Comparison of ENCODE assay signal across 17 cellular contexts in the genomic region with DNA sequence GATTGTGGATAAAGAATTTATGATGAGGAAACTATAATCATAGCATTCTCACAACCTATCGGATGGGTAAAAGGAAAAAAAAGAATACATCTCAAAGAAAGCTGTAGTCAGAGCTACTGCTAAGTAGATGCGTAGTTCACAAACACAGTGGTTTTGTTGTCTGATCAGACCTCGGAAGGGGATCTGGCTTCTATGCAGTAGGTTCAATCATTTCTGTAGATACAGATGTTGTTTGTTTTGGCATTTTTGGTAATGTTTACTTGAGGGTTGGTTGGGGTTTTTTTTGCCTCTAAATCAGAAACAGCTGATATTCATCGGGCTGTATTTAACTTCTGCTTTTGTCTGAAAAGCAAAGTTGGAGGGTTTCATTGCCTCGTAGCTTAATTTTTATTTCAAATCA. TPM values are rescaled to one million over a fixed set of nuclear protein-coding genes. Genes with fewer than 3 reads are reported as not detected.
A peak's percentile ranks its signal among the peaks of the same experiment; 100 is the strongest.
DNase-seq lines count a peak whose midpoint lies in the region; ATAC-seq, FAIRE-seq and TF ChIP-seq lines count a peak whose summit lies in the region.
"Had no signal": no experiment of that assay in that cellular context is flagged by ENCODE, and none has a peak within 500 bp of the region (broad histone marks: within the 10 kb centered on the region; RNA-seq: fewer than 3 reads in every experiment).

No MANE protein-coding gene starts in this region.

- no peaks in the 10 kb centered on the region for H3K36me3 Mint-ChIP-seq in CD4-positive, alpha-beta T cell (ENCODE audit: low read depth)
- H3K36me3 Mint-ChIP-seq: CD4-positive, CD25-positive, alpha-beta regulatory T cell had no signal

- H3K4me3 ChIP-seq in A549 (no peak overlapping the region), lower leg skin (ENCODE audit: low read depth, poor library complexity, severe bottlenecking) (no peak overlapping the region)
- H3K4me3 ChIP-seq: BLaER1, GM12878 had no signal

- intact Hi-C loops in CD4-positive, alpha-beta T cell (cut with DNase I, micrococcal nuclease): no loop called here
- intact Hi-C loops in lower leg skin (cut with DNase I; ENCODE audit: low total_unique reads): no loop called here

- H3K4me1 Mint-ChIP-seq in CD4-positive, alpha-beta T cell (ENCODE audit: low read depth): peaks cover 16% of the 10 kb centered on the region
- H3K4me1 Mint-ChIP-seq: CD4-positive, CD25-positive, alpha-beta regulatory T cell had no signal

- peak overlapping the region; percentile 75 for H3K27ac Mint-ChIP-seq in CD4-positive, alpha-beta T cell
- H3K27ac Mint-ChIP-seq: CD4-positive, CD25-positive, alpha-beta regulatory T cell; H9 had no signal

- CTCF ChIA-PET in A549 (lab: Yijun Ruan, JAX): interaction anchor here (1.2 to 2.4 kb wide), 2 partner anchors 9 to 256 kb away, joined by 4 to 7 read pairs; no protein-coding TSS in a partner anchor
- CTCF ChIA-PET in CD4-positive, alpha-beta T cell (lab: Charles Lee): no interaction called here

- TF ChIP-seq POLR2A in A549 (IDR thresholded peaks at IDR 0.05; ENCODE audit: low read length) (no peak), lower leg skin (IDR thresholded peaks at IDR 0.05) (no peak)

- no peak for TF ChIP-seq RAD21 in A549 (conservative IDR thresholded peaks at IDR 0.05 in 1 of 2, IDR thresholded peaks at IDR 0.05 in 1 of 2)

- FAIRE-seq in A549 (lab: Jason Lieb, UNC): no peak
- FAIRE-seq: GM12878, GM18507 had no signal

- no peaks in the 10 kb centered on the region for H3K27me3 ChIP-seq in CD4-positive, alpha-beta T cell (ENCODE audit: control insufficient read depth, insufficient read depth, low read length)
- H3K27me3 ChIP-seq: BLaER1 had no signal

- H3K4me3 Mint-ChIP-seq in CD4-positive, alpha-beta T cell: no peak overlapping the region
- H3K4me3 Mint-ChIP-seq: CD4-positive, CD25-positive, alpha-beta regulatory T cell; H9 had no signal

- peaks cover 6% of the 10 kb centered on the region for H3K9me3 Mint-ChIP-seq in CD4-positive, alpha-beta T cell

- DNase-seq in A549 (ENCODE audit: low read depth in 1 of 2, low spot score in 1 of 2): no peak
- no peak for DNase-seq in CD4-positive, alpha-beta T cell
- DNase-seq in dedifferentiated amniotic fluid mesenchymal stem cell (ENCODE audit: extremely low spot score): peak; percentile 22
- no peak for DNase-seq in left lobe of liver (ENCODE audit: low spot score)
- DNase-seq in iPS-NIHi11 (ENCODE audit: low spot score): no peak
- DNase-seq in lower leg skin (ENCODE audit: low spot score in 2 of 2): no peak
- no peak for DNase-seq in HPDE6-E6E7 (ENCODE audit: extremely low spot score)
- DNase-seq: AML-193; CD4-positive, CD25-positive, alpha-beta regulatory T cell; DMS79; GOT3; H9 had no signal

- H3K4me2 ChIP-seq in A549: peak overlapping the region; percentile 32; the same call in 2 of the 3 replicates
- H3K4me2 ChIP-seq: BLaER1 had no signal

- TF ChIP-seq CTCF in A549 (IDR thresholded peaks at IDR 0.05) (no peak), lower leg skin (IDR thresholded peaks at IDR 0.05) (no peak)
- TF ChIP-seq CTCF in CD4-positive, alpha-beta T cell (IDR thresholded peaks at IDR 0.05): no peak

- POLR2A ChIA-PET in A549 (lab: Yijun Ruan, JAX): no interaction called here
- POLR2A ChIA-PET in CD4-positive, alpha-beta T cell (lab: Charles Lee): interaction anchor here (1.3 to 1.4 kb wide), 2 partner anchors 9 to 14 kb away, joined by 3 to 4 read pairs; no protein-coding TSS in a partner anchor

- H3K27me3 Mint-ChIP-seq in CD4-positive, alpha-beta T cell: no peaks in the 10 kb centered on the region

- no peak for TF ChIP-seq EP300 in A549 (IDR thresholded peaks at IDR 0.05)

- peak overlapping the region in 1 of 2 experiments; percentile 24; a peak in 1 of 6 replicates for H3K27ac ChIP-seq in A549
- H3K27ac ChIP-seq in CD4-positive, alpha-beta T cell (ENCODE audit: low read depth, low read length): no peak overlapping the region
- H3K27ac ChIP-seq: BLaER1 had no signal

- no peaks in the 10 kb centered on the region for H3K9me3 ChIP-seq in A549
- peaks cover 4% of the 10 kb centered on the region for H3K9me3 ChIP-seq in CD4-positive, alpha-beta T cell (ENCODE audit: control insufficient read depth, low read length)

- WGBS in A549 (ENCODE audit: missing lambda C conversion rate): 81% methylated on average over 5 of the region's 5 CpGs
- WGBS in lower leg skin, 2 donors: 59 to 65% methylated on average over 5 of the region's 5 CpGs

- H3K4me1 ChIP-seq in A549: peaks cover 82% of the 10 kb centered on the region
- H3K4me1 ChIP-seq: BLaER1 had no signal

- ATAC-seq in A549 (no peak), left lobe of liver (peak; percentile 36), GM18519 (IDR thresholded peaks at IDR 0.05; ENCODE audit: low FRiP score, unreplicated experiment) (no peak)
- no peak for ATAC-seq in CD4-positive, alpha-beta T cell (ENCODE audit: poor library complexity)
- ATAC-seq: GM12878 had no signal

TF ChIP-seq in A549, 52 proteins besides CTCF, POLR2A, EP300 and RAD21 (continues in another document):
- TF ChIP-seq BCL3 (IDR thresholded peaks at IDR 0.05) (no peak), KDM5A (IDR thresholded peaks at IDR 0.05) (no peak), CEBPB (IDR thresholded peaks at IDR 0.05) (no peak), ZFP36 (IDR thresholded peaks at IDR 0.05; ENCODE audit: borderline replicate concordance, partially characterized antibody) (no peak), BHLHE40 (IDR thresholded peaks at IDR 0.05; ENCODE audit: low read depth, low read length) (no peak), HES2 (IDR thresholded peaks at IDR 0.05) (no peak), RNF2 (IDR thresholded peaks at IDR 0.05; ENCODE audit: borderline replicate concordance, low read depth) (no peak), USF2 (IDR thresholded peaks at IDR 0.05) (no peak), ZC3H11A (IDR thresholded peaks at IDR 0.05) (no peak), HEYL (CRISPR knock-in tag; IDR thresholded peaks at IDR 0.05) (no peak), PHF8 (IDR thresholded peaks at IDR 0.05; ENCODE audit: borderline replicate concordance, low read depth) (no peak), ZNF302 (CRISPR knock-in tag; IDR thresholded peaks at IDR 0.05) (no peak), MAX (IDR thresholded peaks at IDR 0.05) (no peak), POLR2AphosphoS2 (conservative IDR thresholded peaks at IDR 0.05; ENCODE audit: low read length) (no peak)
- TF ChIP-seq, protein P1, sequence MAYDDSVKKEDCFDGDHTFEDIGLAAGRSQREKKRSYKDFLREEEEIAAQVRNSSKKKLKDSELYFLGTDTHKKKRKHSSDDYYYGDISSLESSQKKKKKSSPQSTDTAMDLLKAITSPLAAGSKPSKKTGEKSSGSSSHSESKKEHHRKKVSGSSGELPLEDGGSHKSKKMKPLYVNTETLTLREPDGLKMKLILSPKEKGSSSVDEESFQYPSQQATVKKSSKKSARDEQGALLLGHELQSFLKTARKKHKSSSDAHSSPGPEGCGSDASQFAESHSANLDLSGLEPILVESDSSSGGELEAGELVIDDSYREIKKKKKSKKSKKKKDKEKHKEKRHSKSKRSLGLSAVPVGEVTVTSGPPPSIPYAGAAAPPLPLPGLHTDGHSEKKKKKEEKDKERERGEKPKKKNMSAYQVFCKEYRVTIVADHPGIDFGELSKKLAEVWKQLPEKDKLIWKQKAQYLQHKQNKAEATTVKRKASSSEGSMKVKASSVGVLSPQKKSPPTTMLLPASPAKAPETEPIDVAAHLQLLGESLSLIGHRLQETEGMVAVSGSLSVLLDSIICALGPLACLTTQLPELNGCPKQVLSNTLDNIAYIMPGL (CRISPR knock-in tag; IDR thresholded peaks at IDR 0.05; ENCODE audit: borderline replicate concordance): no peak
- TF ChIP-seq, protein P2, sequence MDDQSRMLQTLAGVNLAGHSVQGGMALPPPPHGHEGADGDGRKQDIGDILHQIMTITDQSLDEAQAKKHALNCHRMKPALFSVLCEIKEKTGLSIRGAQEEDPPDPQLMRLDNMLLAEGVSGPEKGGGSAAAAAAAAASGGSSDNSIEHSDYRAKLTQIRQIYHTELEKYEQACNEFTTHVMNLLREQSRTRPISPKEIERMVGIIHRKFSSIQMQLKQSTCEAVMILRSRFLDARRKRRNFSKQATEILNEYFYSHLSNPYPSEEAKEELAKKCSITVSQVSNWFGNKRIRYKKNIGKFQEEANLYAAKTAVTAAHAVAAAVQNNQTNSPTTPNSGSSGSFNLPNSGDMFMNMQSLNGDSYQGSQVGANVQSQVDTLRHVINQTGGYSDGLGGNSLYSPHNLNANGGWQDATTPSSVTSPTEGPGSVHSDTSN (IDR thresholded peaks at IDR 0.05): no peak

RNA-seq across cellular contexts. Expression of gene NPAS2, which starts 42.1 kb away (rescaled TPM):
- 56.1 and 106 TPM in 2 replicates for polyA plus RNA-seq in A549 (2011; rRNA removed)
- polyA plus RNA-seq in A549 (2012; cell fraction: cytosol; rRNA removed): 51.6 and 76.5 TPM in 2 replicates
- 147 and 167 TPM in 2 replicates for polyA plus RNA-seq in A549 (2012; cell fraction: nucleus; rRNA removed)
- polyA plus RNA-seq in A549 (2017; fragmentation: RNase III; extraction: RNeasy Plus Mini Kit Qiagen cat#74134 plus additional on column Dnase treatment): 27.5 to 31.5 TPM (median 31.4 TPM) in 3 replicates
- polyA minus RNA-seq in A549 (2011; rRNA and poly(A)+ RNA removed): 73.2 and 96.6 TPM in 2 replicates
- total RNA-seq in CD4-positive, alpha-beta T cell: 10 to 100 TPM in 1 of 2 experiments, 1 to 10 TPM in 1; 9.8 to 10.7 TPM
- total RNA-seq in left lobe of liver: 23.9 TPM
- total RNA-seq in lower leg skin: 10 to 100 TPM; 58.0 to 75.5 (median 62.1) TPM
- total RNA-seq: G401 had no signal
- polyA plus RNA-seq: GM12878 had no signal
